29 cellular contexts compared by ENCODE assay signal in genomic region chr5:170179626-170180025, GRCh38. TPM values are rescaled to one million over a fixed set of nuclear protein-coding genes. Genes with fewer than 3 reads are reported as not detected.
"Had no signal": no experiment of that assay in that cellular context is flagged by ENCODE, and none has a peak within 500 bp of the region (broad histone marks: within the 10 kb centered on the region; RNA-seq: fewer than 3 reads in every experiment).

No MANE protein-coding gene starts in this region.

- H3K27me3 ChIP-seq: body of pancreas, hepatocyte, left lung, ovary had no signal

- H3K27ac ChIP-seq: body of pancreas, hepatocyte, left lung, ovary, prostate gland, VCaP had no signal

- H3K36me3 ChIP-seq: left lung, ovary, prostate gland had no signal

- H3K4me2 ChIP-seq: hepatocyte had no signal

- FAIRE-seq: colon, frontal cortex had no signal

- H3K9me3 ChIP-seq: body of pancreas, left lung, ovary, prostate gland had no signal

- H3K4me1 ChIP-seq: body of pancreas, left lung, prostate gland had no signal

- H3K79me2 ChIP-seq: hepatocyte had no signal

- H3K4me3 ChIP-seq: body of pancreas, hepatocyte, left lung, lung, ovary, prostate gland had no signal

- ATAC-seq: activated CD4-positive, CD25-positive, alpha-beta regulatory T cell treated with anti-CD3 and anti-CD28 coated beads, Interleukin-2, amount 50 U/mL, for 24 hours; activated CD8-positive, alpha-beta T cell treated with anti-CD3 and anti-CD28 coated beads for 36 hours; activated naive CD8-positive, alpha-beta T cell treated with anti-CD3 and anti-CD28 coated beads, Interleukin-2, amount 50 U/mL, for 24 hours; body of pancreas; esophagus mucosa; left lung; natural killer cell; stimulated activated naive CD8-positive, alpha-beta T cell treated with anti-CD3 and anti-CD28 coated beads, Interleukin-15, Interleukin-2, amounts not matched to agents 100 U/mL and 50 U/mL, for 24 hours had no signal

- H2AFZ ChIP-seq: hepatocyte had no signal

- DNase-seq: activated CD4-positive, alpha-beta T cell treated with anti-CD3 and anti-CD28 coated beads, Interleukin-2, amount 10 ng/mL, durations not matched to agents 7 days and 5 days; activated CD8-positive, alpha-beta T cell treated with anti-CD3 and anti-CD28 coated beads for 36 hours; activated gamma-delta T cell; activated naive CD4-positive, alpha-beta T cell treated with anti-CD3 and anti-CD28 coated beads, Interleukin-2, amount 50 U/mL, for 16 hours; activated naive CD8-positive, alpha-beta T cell treated with anti-CD3 and anti-CD28 coated beads, Interleukin-2, amount 50 U/mL, for 24 hours; anterior cingulate cortex; body of pancreas; caudate nucleus; effector memory CD4-positive, alpha-beta T cell; glutamatergic neuron; immature natural killer cell; kidney glomerular epithelial cell; left lung; natural killer cell; ovary; stimulated activated CD4-positive, alpha-beta T cell treated with anti-CD3 and anti-CD28 coated beads, Interleukin-12 subunit alpha, Interleukin-12 subunit beta, amount 100 ng/mL, for 4 hours; stimulated activated CD4-positive, alpha-beta T cell treated with anti-CD3 and anti-CD28 coated beads, Interleukin-4, amount 100 ng/mL, for 4 hours; stimulated activated naive CD8-positive, alpha-beta T cell treated with anti-CD3 and anti-CD28 coated beads, Interleukin-15, Interleukin-2, amounts not matched to agents 100 U/mL and 50 U/mL, for 24 hours had no signal

RNA-seq across cellular contexts. Expression of gene C5orf58, which starts 53.2 kb away (rescaled TPM):
- total RNA-seq: activated CD4-positive, alpha-beta T cell treated with anti-CD3 and anti-CD28 coated beads, Interleukin-2, amount 10 ng/mL, durations not matched to agents 7 days and 5 days; activated CD8-positive, alpha-beta T cell treated with anti-CD3 and anti-CD28 coated beads for 36 hours; activated T-helper 1 cell treated with anti-CD3 and anti-CD28 coated beads, Interleukin-12 subunit alpha, Interleukin-12 subunit beta, Interleukin-2, Interleukin-4 antibody, amounts not matched to agents 30 ng/mL and 10 ng/mL and 1 ng/mL, durations not matched to agents 14 hours and 24 hours and 36 hours; body of pancreas; dermis microvascular lymphatic vessel endothelial cell; esophagus mucosa; frontal cortex; hepatocyte; left lung; lung; natural killer cell; ovary; ureter had no signal
